14 cellular contexts compared by ENCODE assay signal in genomic region chr9:136851941-136852663, GRCh38. TPM values are rescaled to one million over a fixed set of nuclear protein-coding genes. Genes with fewer than 3 reads are reported as not detected.
DNase-seq lines count a peak whose midpoint lies in the region; ATAC-seq, FAIRE-seq and TF ChIP-seq lines count a peak whose summit lies in the region.
"Had no signal": no experiment of that assay in that cellular context is flagged by ENCODE, and none has a peak within 500 bp of the region (broad histone marks: within the 10 kb centered on the region; RNA-seq: fewer than 3 reads in every experiment).

MAMDC4 (plus strand) TSS chr9:136852346; CDS start chr9:136852417, 71 bp downstream.

- WGBS in HepG2 (ENCODE audit: low lambda C conversion rate) = 84% methylated on average over 5 of the region's 23 CpGs
- 46% methylated on average over 23 of the region's 23 CpGs; no CpG with 5 or more reads in 1 of the 2 donors for WGBS in testis, 2 donors

- H3K4me3 ChIP-seq in adipocyte (ENCODE audit: low read length) (no peak within 1 kb of the TSS), HepG2 (replicated peaks in 1 of 3; ENCODE audit: insufficient read depth in 1 of 3, low read depth in 2 of 3, low read length in 3 of 3) (no peak within 1 kb of the TSS; a peak in 1 of 6 replicates), testis (no peak within 1 kb of the TSS)

- DNase-seq in activated CD8-positive, alpha-beta memory T cell treated with anti-CD3 and anti-CD28 coated beads for 24 hours = no peak
- no peak for DNase-seq in adipocyte (ENCODE audit: low read depth)
- DNase-seq in HepG2 (ENCODE audit: low spot score) = no peak
- peak; percentile 91 for DNase-seq in testis
- no peak for DNase-seq in NCI-H146 treated with DMSO at 0.1 percent for 48 hours (lab: John Stamatoyannopoulos, UW; ENCODE audit: unreplicated experiment)
- DNase-seq in SHP77 treated with DMSO at 0.1 percent for 48 hours (lab: John Stamatoyannopoulos, UW) = no peak
- DNase-seq: ACHN; activated CD4-positive, alpha-beta T cell treated with anti-CD3 and anti-CD28 coated beads for 4 hours; amygdala; HCEC 1CT; NCI-H187 treated with DMSO at 0.1 percent for 48 hours; retina had no signal

- no peak for TF ChIP-seq EP300 in HepG2 (IDR thresholded peaks at IDR 0.05; ENCODE audit: low read depth in 2 of 2, low read length in 2 of 2)
- TF ChIP-seq EP300 in HepG2 (CRISPR knock-in tag; IDR thresholded peaks at IDR 0.05; ENCODE audit: borderline replicate concordance) = no peak

- ATAC-seq in HepG2 (no peak), GM19397 (IDR thresholded peaks at IDR 0.05; ENCODE audit: unreplicated experiment) (no peak)

- POLR2A ChIA-PET in activated CD8-positive, alpha-beta memory T cell treated with anti-CD3 and anti-CD28 coated beads for 36 hours (lab: Charles Lee) = no interaction called here
- POLR2A ChIA-PET in HepG2 (lab: Yijun Ruan, JAX) = interaction anchor here (0.7 to 1.0 kb wide), 3 partner anchors 8 to 14 kb away, joined by 4 to 5 read pairs (median 4); partner anchors contain the start of gene EDF1

- no peaks in the 10 kb centered on the region for H3K9me3 ChIP-seq in adipocyte (ENCODE audit: control insufficient read depth, low read length)
- H3K9me3 ChIP-seq in HepG2 (ENCODE audit: low read length) = no peaks in the 10 kb centered on the region
- no peaks in the 10 kb centered on the region for H3K9me3 ChIP-seq in testis

- H3K9ac ChIP-seq in adipocyte (ENCODE audit: low read length) (peak within 1 kb of the TSS; percentile 10), HepG2 (ENCODE audit: insufficient read depth, low read depth, low read length) (no peak within 1 kb of the TSS)

- no TSS peak for BruUV-seq in HepG2 (replicated peaks; lab: Mats Ljungman, UMichigan)

- no peak for FAIRE-seq in HepG2 (lab: Jason Lieb, UNC)

- peaks cover 9% of the 10 kb centered on the region; the same call in 1 of the 2 replicates for H4K20me1 ChIP-seq in HepG2 (ENCODE audit: insufficient read depth, low read length)

- no peak for TF ChIP-seq RAD21 in HepG2 (CRISPR knock-in tag; IDR thresholded peaks at IDR 0.05)

- peaks cover 17% of the 10 kb centered on the region for H3K79me2 ChIP-seq in HepG2 (ENCODE audit: insufficient read depth, low read length)

- no peaks in the 10 kb centered on the region for H3K27me3 ChIP-seq in adipocyte (replicated peaks; ENCODE audit: control insufficient read depth, insufficient read depth, low read length)
- H3K27me3 ChIP-seq in HepG2 (ENCODE audit: control insufficient read depth in 1 of 2, insufficient read depth in 2 of 2, low read length in 2 of 2) = no peaks in the 10 kb centered on the region; a peak in 1 of 5 replicates
- H3K27me3 ChIP-seq in testis = no peaks in the 10 kb centered on the region

- H3K36me3 ChIP-seq in adipocyte (ENCODE audit: control insufficient read depth, insufficient read depth, low read length, severe bottlenecking) = peaks cover 6% of the 10 kb centered on the region
- H3K36me3 ChIP-seq in HepG2 (replicated peaks in 1 of 2; ENCODE audit: control insufficient read depth in 1 of 2, insufficient read depth in 2 of 2, low read length in 2 of 2) = peaks cover 11 to 20% of the 10 kb centered on the region in 2 experiments
- H3K36me3 ChIP-seq in testis (ENCODE audit: low read depth, missing control alignments) = no peaks in the 10 kb centered on the region

- in situ Hi-C loops in HepG2 (cut with HindIII; ENCODE audit: extremely low pct_ligation_motif_present, low pct_unique_long_range_greater_than_20kb) = no loop called here

- H3K4me1 ChIP-seq in adipocyte (ENCODE audit: control insufficient read depth, insufficient read depth, low read length) = peaks cover 8% of the 10 kb centered on the region
- H3K4me1 ChIP-seq in HepG2 (ENCODE audit: insufficient read depth, low read length) = peaks cover 35% of the 10 kb centered on the region
- H3K4me1 ChIP-seq in testis = peaks cover 32% of the 10 kb centered on the region

- no peak within 1 kb of the TSS for H3K4me2 ChIP-seq in HepG2 (ENCODE audit: low read depth, low read length)

- intact Hi-C loops in HepG2 (cut with micrococcal nuclease; ENCODE audit: unreplicated experiment) = no loop called here
- intact Hi-C loops in testis (cut with DNase I; ENCODE audit: low total_unique reads) = no loop called here

- H3K27ac ChIP-seq in HepG2 (ENCODE audit: extremely low read length, insufficient read depth, low read length) (peak within 1 kb of the TSS; percentile 31), testis (peak within 1 kb of the TSS; percentile 50 to 89)

- TF ChIP-seq CTCF in HepG2 (CRISPR knock-in tag; IDR thresholded peaks at IDR 0.05) (no peak), testis (IDR thresholded peaks at IDR 0.05) (no peak)

- H2AFZ ChIP-seq in HepG2 (ENCODE audit: low read length) = no peak within 1 kb of the TSS

- TF ChIP-seq POLR2A in HepG2 (IDR thresholded peaks at IDR 0.05; ENCODE audit: insufficient read depth in 1 of 2, low read depth in 2 of 2, low read length in 2 of 2) (no peak), testis (IDR thresholded peaks at IDR 0.05) (no peak)

- CTCF ChIA-PET in activated CD8-positive, alpha-beta memory T cell treated with anti-CD3 and anti-CD28 coated beads for 36 hours (lab: Charles Lee) = interaction anchor here (0.6 to 1.3 kb wide), 2 partner anchors 10 to 120 kb away, joined by 3 to 4 read pairs; partner anchors contain the start of gene AJM1
- CTCF ChIA-PET in HepG2 (lab: Yijun Ruan, JAX; ENCODE audit: low intra/inter-chr PET ratio, low total read pairs) = no interaction called here

TF ChIP-seq in HepG2, 621 proteins besides CTCF, POLR2A, EP300 and RAD21 (continues in another document):
- TF ChIP-seq ZBTB33 (CRISPR knock-in tag; IDR thresholded peaks at IDR 0.05) (peak; percentile 65; the same call in 1 of the 2 replicates), HOXD1 (CRISPR knock-in tag; IDR thresholded peaks at IDR 0.05) (no peak), E2F1 (CRISPR knock-in tag; IDR thresholded peaks at IDR 0.05) (no peak), ISL2 (CRISPR knock-in tag; IDR thresholded peaks at IDR 0.05) (no peak), ZNF329 (CRISPR knock-in tag; IDR thresholded peaks at IDR 0.05; ENCODE audit: low read depth) (no peak)

RNA-seq across cellular contexts. Expression of gene MAMDC4, which starts in this region (rescaled TPM):
- total RNA-seq in activated CD8-positive, alpha-beta memory T cell treated with anti-CD3 and anti-CD28 coated beads for 36 hours = 10 to 100 TPM; 14.1 to 15.3 TPM
- total RNA-seq in HepG2 (2016; rRNA removed; fragmentation: Illumina TruSeq; extraction: Trizol) (1.2 and 6.0 TPM in 2 replicates), testis (10 to 100 TPM; 18.3 to 21.9 TPM)
- total RNA-seq in HepG2 (2016; cell fraction: cytosol; rRNA removed; fragmentation: Illumina TruSeq; extraction: Trizol; ENCODE audit: low read depth) = 1.7 and 2.2 TPM in 2 replicates
- 1.0 and 7.5 TPM in 2 replicates for total RNA-seq in HepG2 (2016; cell fraction: insoluble cytoplasmic fraction; rRNA removed; fragmentation: Illumina TruSeq; extraction: Trizol)
- total RNA-seq in HepG2 (2016; cell fraction: membrane; rRNA removed; fragmentation: Illumina TruSeq; extraction: Trizol) = 0.83 and 1.1 TPM in 2 replicates
- total RNA-seq in HepG2 (2016; cell fraction: nucleus; rRNA removed; fragmentation: Illumina TruSeq; extraction: Trizol) = 7.7 and 10.7 TPM in 2 replicates
- polyA plus RNA-seq in HepG2 (2011; rRNA removed) (6.8 and 7.9 TPM in 2 replicates), testis (ENCODE audit: insufficient read depth, low read depth, low replicate concordance) (8.1 TPM)
- 1.2 and 2.6 TPM in 2 replicates for polyA plus RNA-seq in HepG2 (2011; cell fraction: cytosol; rRNA removed)
- 170 and 232 TPM in 2 replicates for polyA plus RNA-seq in HepG2 (2011; cell fraction: nucleus; rRNA removed)
- polyA plus RNA-seq in HepG2 (2012) = 6.5 and 6.7 TPM in 2 replicates
- polyA plus RNA-seq in HepG2 (2016; cell fraction: cytosol; fragmentation: Illumina TruSeq; extraction: Trizol; ENCODE audit: low read depth) = 0.48 and 0.49 TPM in 2 replicates
- 1.2 and 1.3 TPM in 2 replicates for polyA plus RNA-seq in HepG2 (2016; cell fraction: insoluble cytoplasmic fraction; fragmentation: Illumina TruSeq; extraction: Trizol; ENCODE audit: low read depth)
- 0.57 and 0.68 TPM in 2 replicates for polyA plus RNA-seq in HepG2 (2016; cell fraction: membrane; fragmentation: Illumina TruSeq; extraction: Trizol; ENCODE audit: low read depth)
- 32.1 and 33.9 TPM in 2 replicates for polyA plus RNA-seq in HepG2 (2016; cell fraction: nucleus; fragmentation: Illumina TruSeq; extraction: Trizol; ENCODE audit: insufficient read depth, low read depth)
- 0.96 and 2.4 TPM in 2 replicates for polyA minus RNA-seq in HepG2 (2011; rRNA and poly(A)+ RNA removed; ENCODE audit: low replicate concordance)
- polyA minus RNA-seq in HepG2 (2011; cell fraction: cytosol; rRNA and poly(A)+ RNA removed) = 0.69 and 1.2 TPM in 2 replicates
- polyA minus RNA-seq in HepG2 (2011; cell fraction: nucleus; rRNA and poly(A)+ RNA removed) = 8.8 and 10.9 TPM in 2 replicates
